In genomic region chr1:23101101-23101827, GRCh38 we compare ENCODE assay signal across 12 cellular contexts.
DNase-seq lines count a peak whose midpoint lies in the region; ATAC-seq and TF ChIP-seq lines count a peak whose summit lies in the region.
"Had no signal": no experiment of that assay in that cellular context is flagged by ENCODE, and none has a peak within 500 bp of the region (broad histone marks: within the 10 kb centered on the region; RNA-seq: fewer than 3 reads in every experiment).

No MANE protein-coding gene starts in this region.

- H3K4me3 ChIP-seq in AG10803 (ENCODE audit: low read length) (no peak overlapping the region), Panc1 (ENCODE audit: low read depth in 2 of 2, low read length in 2 of 2) (no peak overlapping the region)
- no peak overlapping the region for H3K4me3 ChIP-seq in naive thymus-derived CD4-positive, alpha-beta T cell (ENCODE audit: low read length)

- CTCF ChIA-PET in Panc1 (lab: Charles Lee) = interaction anchor here (3.9 kb wide), 1 partner anchor 82 kb away, joined by 49 read pairs; no protein-coding TSS in a partner anchor
- CTCF ChIA-PET in naive thymus-derived CD4-positive, alpha-beta T cell (lab: Charles Lee) = interaction anchor here (0.9 to 7.7 kb wide), 4 partner anchors 10 to 89 kb away, joined by 3 to 295 read pairs (median 12); no protein-coding TSS in a partner anchor

- H3K27ac Mint-ChIP-seq in effector memory CD8-positive, alpha-beta T cell = peak overlapping the region; percentile 94 to 95
- H3K27ac Mint-ChIP-seq in naive thymus-derived CD4-positive, alpha-beta T cell = peak overlapping the region in 5 of 9 donors; percentile 7 to 81 (median 43)
- H3K27ac Mint-ChIP-seq: stimulated activated memory B cell treated with anti-CD40 and anti-IgM and Interleukin-4, amounts not matched to agents 10 μg/mL and 1 μg/mL and 100 μg/mL, for 72 hours had no signal

- H3K4me1 ChIP-seq in Panc1 (ENCODE audit: control insufficient read depth, insufficient read depth, low read length) = peaks cover 46% of the 10 kb centered on the region
- H3K4me1 ChIP-seq in naive thymus-derived CD4-positive, alpha-beta T cell (ENCODE audit: control insufficient read depth in 2 of 2, insufficient read depth in 2 of 2, low read length in 2 of 2) = peaks cover 20 to 34% of the 10 kb centered on the region in 2 donors

- H3K4me1 Mint-ChIP-seq in effector memory CD8-positive, alpha-beta T cell (ENCODE audit: low read depth in 2 of 2) = peaks cover 39 to 49% of the 10 kb centered on the region in 2 donors
- H3K4me1 Mint-ChIP-seq in naive thymus-derived CD4-positive, alpha-beta T cell = peaks cover 35 to 58% (median 39%) of the 10 kb centered on the region in 7 donors

- H3K27ac ChIP-seq in Panc1 (ENCODE audit: low read length) = peak overlapping the region; percentile 63; the same call in 1 of the 2 replicates
- H3K27ac ChIP-seq in naive thymus-derived CD4-positive, alpha-beta T cell (ENCODE audit: low read depth, low read length) = no peak overlapping the region

- POLR2A ChIA-PET in Panc1 (lab: Charles Lee) = no interaction called here
- POLR2A ChIA-PET in naive thymus-derived CD4-positive, alpha-beta T cell (lab: Charles Lee) = no interaction called here

- ATAC-seq in Panc1 = no peak
- no peak for ATAC-seq in effector memory CD8-positive, alpha-beta T cell (replicated peaks)
- ATAC-seq in naive thymus-derived CD4-positive, alpha-beta T cell = no peak
- ATAC-seq: stimulated activated memory B cell treated with anti-CD40 and anti-IgM and Interleukin-4, amounts not matched to agents 10 μg/mL and 1 μg/mL and 100 μg/mL, for 72 hours had no signal

- intact Hi-C loops in Panc1 (cut with micrococcal nuclease; ENCODE audit: unreplicated experiment) = no loop called here
- intact Hi-C loops in naive thymus-derived CD4-positive, alpha-beta T cell (cut with micrococcal nuclease) = loop anchor here (2.0 to 5.0 kb wide), 3 partner anchors 18 to 66 kb away; partner anchors contain the start of gene LUZP1 (in 1 of the 2)
- intact Hi-C loops in head of caudate nucleus (cut with DNase I) = no loop called here

- BruUV-seq in Panc1 (replicated peaks; lab: Mats Ljungman, UMichigan) = no TSS peak

- no peaks in the 10 kb centered on the region for H3K9me3 Mint-ChIP-seq in effector memory CD8-positive, alpha-beta T cell
- H3K9me3 Mint-ChIP-seq in naive thymus-derived CD4-positive, alpha-beta T cell = no peaks in the 10 kb centered on the region
- H3K9me3 Mint-ChIP-seq: stimulated activated memory B cell treated with anti-CD40 and anti-IgM and Interleukin-4, amounts not matched to agents 10 μg/mL and 1 μg/mL and 100 μg/mL, for 72 hours had no signal

- in situ Hi-C loops in Panc1 (cut with HindIII; ENCODE audit: low pct_unique_long_range_greater_than_20kb, low sequenced_read_pairs) = no loop called here

- H3K36me3 ChIP-seq in Panc1 (ENCODE audit: control insufficient read depth, insufficient read depth, low read length) = peaks cover 5% of the 10 kb centered on the region; the same call in 1 of the 2 replicates
- no peaks in the 10 kb centered on the region for H3K36me3 ChIP-seq in naive thymus-derived CD4-positive, alpha-beta T cell (ENCODE audit: control insufficient read depth in 2 of 3, insufficient read depth in 3 of 3, low read length in 3 of 3)

- H3K9me3 ChIP-seq in Panc1 (ENCODE audit: control insufficient read depth, insufficient read depth, low read depth, low read length) = no peaks in the 10 kb centered on the region
- H3K9me3 ChIP-seq in naive thymus-derived CD4-positive, alpha-beta T cell (ENCODE audit: control insufficient read depth in 2 of 3, low read length in 3 of 3) = no peaks in the 10 kb centered on the region

- no peaks in the 10 kb centered on the region for H3K27me3 ChIP-seq in Panc1 (ENCODE audit: control insufficient read depth, insufficient read depth, low read length)
- H3K27me3 ChIP-seq in naive thymus-derived CD4-positive, alpha-beta T cell (ENCODE audit: control insufficient read depth in 2 of 2, insufficient read depth in 2 of 2, low read length in 2 of 2) = no peaks in the 10 kb centered on the region

- H3K4me3 Mint-ChIP-seq in effector memory CD8-positive, alpha-beta T cell = no peak overlapping the region
- no peak overlapping the region for H3K4me3 Mint-ChIP-seq in naive thymus-derived CD4-positive, alpha-beta T cell
- H3K4me3 Mint-ChIP-seq: stimulated activated memory B cell treated with anti-CD40 and anti-IgM and Interleukin-4, amounts not matched to agents 10 μg/mL and 1 μg/mL and 100 μg/mL, for 72 hours had no signal

- peak; percentile 51 for DNase-seq in AG10803 (ENCODE audit: low read depth)
- peak; percentile 55 for DNase-seq in Panc1 (ENCODE audit: low read depth, low spot score)
- DNase-seq in effector memory CD8-positive, alpha-beta T cell = no peak
- no peak for DNase-seq in naive thymus-derived CD4-positive, alpha-beta T cell
- no peak for DNase-seq in GM10266 (ENCODE audit: extremely low spot score)
- DNase-seq in DMS114 treated with DMSO at 0.1 percent for 48 hours (lab: John Stamatoyannopoulos, UW; ENCODE audit: unreplicated experiment) = no peak
- DNase-seq in head of caudate nucleus = no peak
- no peak for DNase-seq in NCI-H446 (lab: John Stamatoyannopoulos, UW)
- DNase-seq: aorta, C1 segment of cervical spinal cord, Karpas-422 had no signal

- no peaks in the 10 kb centered on the region for H3K27me3 Mint-ChIP-seq in effector memory CD8-positive, alpha-beta T cell
- H3K27me3 Mint-ChIP-seq in naive thymus-derived CD4-positive, alpha-beta T cell = no peaks in the 10 kb centered on the region
- H3K27me3 Mint-ChIP-seq: stimulated activated memory B cell treated with anti-CD40 and anti-IgM and Interleukin-4, amounts not matched to agents 10 μg/mL and 1 μg/mL and 100 μg/mL, for 72 hours had no signal

- peaks cover 14% of the 10 kb centered on the region for H3K36me3 Mint-ChIP-seq in effector memory CD8-positive, alpha-beta T cell (ENCODE audit: insufficient read depth)
- H3K36me3 Mint-ChIP-seq in naive thymus-derived CD4-positive, alpha-beta T cell = peaks cover 0 to 6% (median 0%) of the 10 kb centered on the region in 5 donors
- H3K36me3 Mint-ChIP-seq: stimulated activated memory B cell treated with anti-CD40 and anti-IgM and Interleukin-4, amounts not matched to agents 10 μg/mL and 1 μg/mL and 100 μg/mL, for 72 hours had no signal

- TF ChIP-seq CTCF in AG10803 (conservative IDR thresholded peaks at IDR 0.05; ENCODE audit: low read length) (no peak), Panc1 (IDR thresholded peaks at IDR 0.05) (no peak), GM10266 (IDR thresholded peaks at IDR 0.05; ENCODE audit: control insufficient read depth, insufficient read depth, low read depth, missing control alignments) (no peak)

Comparison
In these comparisons a context has a peak if more than half of its experiments do, and no peak if none do; other contexts are left out.
1. DNase-seq: peak in AG10803 (single experiment) and Panc1 (single experiment); none in effector memory CD8-positive, alpha-beta T cell (0 of 3), naive thymus-derived CD4-positive, alpha-beta T cell (0 of 9), GM10266 (single experiment), DMS114 treated with DMSO at 0.1 percent for 48 hours (single experiment), head of caudate nucleus (0 of 42) and NCI-H446 (0 of 2).
2. intact Hi-C loops: an anchor here in naive thymus-derived CD4-positive, alpha-beta T cell (2.0 to 5.0 kb wide); none called in Panc1 and head of caudate nucleus.